Comparison of ENCODE assay signal across 19 cellular contexts in genomic region chr7:30090111-30090510, GRCh38.
"Had no signal": no experiment of that assay in that cellular context is flagged by ENCODE, and none has a peak within 500 bp of the region (broad histone marks: within the 10 kb centered on the region; RNA-seq: fewer than 3 reads in every experiment).

No MANE protein-coding gene starts in this region.

- ATAC-seq: left lobe of liver; mucosa of descending colon; natural killer cell treated with Interleukin-12 subunit alpha and Interleukin-12 subunit beta and Interleukin-15 and Interleukin-18, amount 100 ng/mL, for 72 hours; pancreas; right lobe of liver; stimulated activated naive B cell treated with anti-CD40 and anti-IgM and Interleukin-4, amounts not matched to agents 10 μg/mL and 1 μg/mL and 100 μg/mL, for 72 hours had no signal

- DNase-seq: effector CD8-positive, alpha-beta T cell; endodermal cell; head of caudate nucleus; kidney; mucosa of descending colon; naive B cell; pancreas; right lobe of liver; small intestine; stimulated activated CD4-positive, alpha-beta T cell treated with anti-CD3 and anti-CD28 coated beads, Interleukin-15, amount 100 ng/mL, for 24 hours; stimulated activated CD4-positive, alpha-beta T cell treated with anti-CD3 and anti-CD28 coated beads, Interleukin-2, amount 100 ng/mL, for 48 hours; stimulated activated naive B cell treated with anti-CD40 and anti-IgM and Interleukin-4, amounts not matched to agents 10 μg/mL and 1 μg/mL and 100 μg/mL, for 72 hours; upper lobe of left lung had no signal

- H3K4me3 ChIP-seq: esophagus muscularis mucosa, lung, mucosa of descending colon, pancreas, right lobe of liver, thoracic aorta, tibial nerve, upper lobe of left lung had no signal
